19 cellular contexts compared by ENCODE assay signal in the genomic region with DNA sequence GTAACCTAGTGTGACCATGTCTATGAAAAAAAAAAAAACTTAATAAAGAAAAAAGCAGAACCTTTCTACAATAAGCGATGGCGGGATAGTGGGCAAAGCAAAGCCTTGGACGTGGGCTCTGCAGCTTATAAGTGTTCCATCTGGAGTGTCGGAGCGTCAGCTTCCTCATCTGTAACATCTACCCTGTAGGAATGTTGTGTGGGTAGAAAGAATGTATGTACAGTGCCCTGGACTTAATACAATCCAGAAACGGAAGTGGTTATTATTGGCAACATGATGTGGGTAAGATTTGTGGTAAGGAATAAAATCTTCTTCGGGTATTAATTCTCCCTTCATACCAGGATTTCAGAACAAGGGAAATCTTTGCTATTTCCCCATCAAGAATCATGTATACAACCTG.
A peak's percentile ranks its signal among the peaks of the same experiment; 100 is the strongest.
DNase-seq lines count a peak whose midpoint lies in the region; ATAC-seq and TF ChIP-seq lines count a peak whose summit lies in the region.
"Had no signal": no experiment of that assay in that cellular context is flagged by ENCODE, and none has a peak within 500 bp of the region (broad histone marks: within the 10 kb centered on the region; RNA-seq: fewer than 3 reads in every experiment).

No MANE protein-coding gene starts in this region.

- intact Hi-C loops in upper lobe of right lung (cut with DNase I), result no loop called here

- H3K36me3 ChIP-seq in upper lobe of right lung, result no peaks in the 10 kb centered on the region
- H3K36me3 ChIP-seq: BLaER1, heart left ventricle had no signal

- ATAC-seq in SK-N-SH treated with all-trans-retinoic acid at 6 μM for 48 hours, result peak; percentile 74
- no peak for ATAC-seq in upper lobe of right lung
- ATAC-seq: activated CD4-positive, alpha-beta T cell treated with anti-CD3 and anti-CD28 coated beads for 36 hours; activated CD8-positive, alpha-beta memory T cell treated with anti-CD3 and anti-CD28 coated beads, Interleukin-2, amount 10 ng/mL, durations not matched to agents 7 days and 5 days; heart left ventricle had no signal

- no peak overlapping the region for H3K4me3 ChIP-seq in skeletal muscle cell (ENCODE audit: low read depth, low read length)
- no peak overlapping the region for H3K4me3 ChIP-seq in upper lobe of right lung
- H3K4me3 ChIP-seq: BLaER1, heart left ventricle, lung had no signal

- DNase-seq in ELR (ENCODE audit: low read depth) (peak; percentile 85), fibroblast of gingiva (ENCODE audit: low read depth) (peak; percentile 94), skeletal muscle cell (ENCODE audit: low read depth) (peak; percentile 28), NCI-H187 treated with DMSO at 0.1 percent for 48 hours (lab: John Stamatoyannopoulos, UW) (no peak), upper lobe of right lung (no peak), NOMO-1 treated with DMSO at 0.1 percent for 48 hours (lab: John Stamatoyannopoulos, UW; ENCODE audit: unreplicated experiment) (no peak)
- no peak for DNase-seq in stimulated activated naive CD4-positive, alpha-beta T cell (lab: John Stamatoyannopoulos, UW)
- DNase-seq: activated CD4-positive, alpha-beta T cell treated with anti-CD3 and anti-CD28 coated beads for 36 hours; activated CD8-positive, alpha-beta memory T cell treated with anti-CD3 and anti-CD28 coated beads, Interleukin-2, amount 10 ng/mL, durations not matched to agents 7 days and 5 days; heart left ventricle; MM.1S; NCI-H1694; NCI-H446; NK-92 treated with Interleukin-12 subunit alpha and Interleukin-12 subunit beta, amount 100 ng/mL, for 24 hours; RPMI8226; stimulated activated CD4-positive, alpha-beta T cell treated with anti-CD3 and anti-CD28 coated beads, Interleukin-4, amount 100 ng/mL, for 1 hour had no signal

- TF ChIP-seq CTCF in upper lobe of right lung (IDR thresholded peaks at IDR 0.05), result no peak

- no peaks in the 10 kb centered on the region for H3K4me1 ChIP-seq in upper lobe of right lung
- H3K4me1 ChIP-seq: BLaER1 had no signal

- H3K9me3 ChIP-seq in upper lobe of right lung, result peaks cover 9% of the 10 kb centered on the region

- no peak overlapping the region for H3K27ac ChIP-seq in upper lobe of right lung
- H3K27ac ChIP-seq: BLaER1, heart left ventricle had no signal

- no peaks in the 10 kb centered on the region for H3K27me3 ChIP-seq in upper lobe of right lung
- H3K27me3 ChIP-seq: BLaER1, heart left ventricle had no signal

TF ChIP-seq in SK-N-SH treated with all-trans-retinoic acid at 6 μM for 48 hours, 23 proteins besides CTCF, POLR2A, EP300 and RAD21:
- no peak for TF ChIP-seq ZNF565 (CRISPR knock-in tag; conservative IDR thresholded peaks at IDR 0.05; ENCODE audit: low read depth)
- no peak for TF ChIP-seq RARB (CRISPR knock-in tag; IDR thresholded peaks at IDR 0.05)
- TF ChIP-seq BACH2 (CRISPR knock-in tag; IDR thresholded peaks at IDR 0.05; ENCODE audit: borderline replicate concordance), result no peak

Comparison
In these comparisons a context has a peak if more than half of its experiments do, and no peak if none do; other contexts are left out.
1. DNase-seq: peak in ELR (single experiment), fibroblast of gingiva (single experiment) and skeletal muscle cell (single experiment); none in NCI-H187 treated with DMSO at 0.1 percent for 48 hours (single experiment), upper lobe of right lung (single experiment), stimulated activated naive CD4-positive, alpha-beta T cell (0 of 6) and NOMO-1 treated with DMSO at 0.1 percent for 48 hours (single experiment).